1 cellular context compared by ENCODE assay signal in genomic region chr20:37519508-37520416, GRCh38.
A peak's percentile ranks its signal among the peaks of the same experiment; 100 is the strongest.
TF ChIP-seq lines count a peak whose summit lies in the region.

No MANE protein-coding gene starts in this region.

TF ChIP-seq in K562, 482 proteins besides CTCF, POLR2A, EP300 and RAD21:
- TF ChIP-seq PBX2 (CRISPR knock-in tag; IDR thresholded peaks at IDR 0.05; ENCODE audit: low read depth) (no peak), PBX2 (tag; conservative IDR thresholded peaks at IDR 0.05; ENCODE audit: low read depth) (no peak), E4F1 (CRISPR knock-in tag; IDR thresholded peaks at IDR 0.05; ENCODE audit: borderline replicate concordance) (no peak), HOXB6 (CRISPR knock-in tag; IDR thresholded peaks at IDR 0.05; ENCODE audit: borderline replicate concordance) (no peak), ZNF584 (CRISPR knock-in tag; IDR thresholded peaks at IDR 0.05; ENCODE audit: low read depth) (no peak), WHSC1 (IDR thresholded peaks at IDR 0.05; ENCODE audit: low read length) (no peak), GATAD2A (IDR thresholded peaks at IDR 0.05) (no peak), ZMIZ1 (IDR thresholded peaks at IDR 0.05; ENCODE audit: low read depth in 2 of 2, low read length in 2 of 2) (no peak), ZNF398 (CRISPR knock-in tag; IDR thresholded peaks at IDR 0.05) (no peak), SNAPC5 (CRISPR knock-in tag; IDR thresholded peaks at IDR 0.05) (no peak), ZHX1 (conservative IDR thresholded peaks at IDR 0.05; ENCODE audit: low read length) (no peak), POLR2G (IDR thresholded peaks at IDR 0.05; ENCODE audit: low read depth, low read length) (0 out of 2 replicates have a peak, but pooled peaks have one; percentile 15), RBBP5 (IDR thresholded peaks at IDR 0.05; ENCODE audit: borderline replicate concordance, insufficient read depth, low read length, poor library complexity, severe bottlenecking) (no peak), ZFP36 (IDR thresholded peaks at IDR 0.05; ENCODE audit: low read depth, low read length, partially characterized antibody) (no peak), NFE2 (IDR thresholded peaks at IDR 0.05; ENCODE audit: low read depth) (no peak), ATF3 (IDR thresholded peaks at IDR 0.05) (no peak), ATF3 (CRISPR knock-in tag; conservative IDR thresholded peaks at IDR 0.05) (no peak), ZNF174 (CRISPR knock-in tag; IDR thresholded peaks at IDR 0.05) (no peak), YBX1 (IDR thresholded peaks at IDR 0.05) (no peak), ZBED1 (IDR thresholded peaks at IDR 0.05) (no peak), RBM34 (IDR thresholded peaks at IDR 0.05; ENCODE audit: borderline replicate concordance, insufficient read depth, low read length) (no peak), MTF1 (CRISPR knock-in tag; IDR thresholded peaks at IDR 0.05; ENCODE audit: borderline replicate concordance) (no peak), E2F4 (CRISPR knock-in tag; IDR thresholded peaks at IDR 0.05; ENCODE audit: low read depth) (no peak), RBFOX2 (IDR thresholded peaks at IDR 0.05; ENCODE audit: low read depth, low read length) (peak; percentile 21; the same call in 1 of the 2 replicates), ZNF24 (IDR thresholded peaks at IDR 0.05) (no peak), ZNF408 (CRISPR knock-in tag; IDR thresholded peaks at IDR 0.05; ENCODE audit: low read depth) (no peak), ZBTB33 (CRISPR knock-in tag; IDR thresholded peaks at IDR 0.05) (0 out of 2 replicates have a peak, but pooled peaks have one; percentile 45), ZFPM2 (CRISPR knock-in tag; IDR thresholded peaks at IDR 0.05) (no peak)
